Comparison of ENCODE assay signal across 17 cellular contexts in genomic region chr18:36299010-36299409, GRCh38. TPM values are rescaled to one million over a fixed set of nuclear protein-coding genes. Genes with fewer than 3 reads are reported as not detected.
DNase-seq lines count a peak whose midpoint lies in the region; ATAC-seq and TF ChIP-seq lines count a peak whose summit lies in the region.
"Had no signal": no experiment of that assay in that cellular context is flagged by ENCODE, and none has a peak within 500 bp of the region (broad histone marks: within the 10 kb centered on the region; RNA-seq: fewer than 3 reads in every experiment).

No MANE protein-coding gene starts in this region.

- H3K36me3 ChIP-seq in Panc1 (ENCODE audit: control insufficient read depth, insufficient read depth, low read length) = no peaks in the 10 kb centered on the region
- H3K36me3 ChIP-seq: transverse colon had no signal

- TSS peak; percentile 37 for BruUV-seq in Panc1 (replicated peaks; lab: Mats Ljungman, UMichigan)

- peak overlapping the region; percentile 39; the same call in 1 of the 2 replicates for H3K27ac ChIP-seq in Panc1 (ENCODE audit: low read length)

- no peaks in the 10 kb centered on the region for H3K4me1 Mint-ChIP-seq in osteocyte (ENCODE audit: unreplicated experiment)
- no peaks in the 10 kb centered on the region for H3K4me1 Mint-ChIP-seq in T-helper 2 cell treated with Interferon-gamma antibody and Interleukin-4, amounts not matched to agents 5 μg/mL and 100 μg/mL, for 36 hours (ENCODE audit: low read depth)
- H3K4me1 Mint-ChIP-seq: activated CD8-positive, alpha-beta memory T cell treated with anti-CD3 and anti-CD28 coated beads, Interleukin-2, amount 10 ng/mL, durations not matched to agents 7 days and 5 days; activated naive CD8-positive, alpha-beta T cell treated with anti-CD3 and anti-CD28 coated beads, Interleukin-2, amount 50 U/mL, for 24 hours had no signal

- DNase-seq in NCI-H2227 treated with DMSO at 0.1 percent for 48 hours (lab: John Stamatoyannopoulos, UW) = peak; percentile 6
- no peak for DNase-seq in NCI-H2227 (lab: John Stamatoyannopoulos, UW; ENCODE audit: unreplicated experiment)
- no peak for DNase-seq in Panc1 (ENCODE audit: low read depth, low spot score)
- DNase-seq in fibroblast of pulmonary artery (ENCODE audit: low read depth) = no peak
- DNase-seq in osteocyte (ENCODE audit: extremely low spot score, unreplicated experiment) = no peak
- DNase-seq in anterior cingulate cortex (lab: John Stamatoyannopoulos, UW) = no peak
- DNase-seq in T-helper 2 cell treated with Interferon-gamma antibody and Interleukin-4, amounts not matched to agents 5 μg/mL and 100 μg/mL, for 36 hours (ENCODE audit: low spot score) = no peak
- DNase-seq: activated CD8-positive, alpha-beta memory T cell treated with anti-CD3 and anti-CD28 coated beads, Interleukin-2, amount 10 ng/mL, durations not matched to agents 7 days and 5 days; activated naive CD8-positive, alpha-beta T cell treated with anti-CD3 and anti-CD28 coated beads, Interleukin-2, amount 50 U/mL, for 24 hours; Calu3; effector CD8-positive, alpha-beta T cell; KG1; NCI-H1436 treated with DMSO at 0.1 percent for 48 hours; NCI-H524 treated with DMSO at 0.1 percent for 48 hours; transverse colon had no signal

- no peaks in the 10 kb centered on the region for H3K9me3 Mint-ChIP-seq in osteocyte (ENCODE audit: unreplicated experiment)
- no peaks in the 10 kb centered on the region for H3K9me3 Mint-ChIP-seq in T-helper 2 cell treated with Interferon-gamma antibody and Interleukin-4, amounts not matched to agents 5 μg/mL and 100 μg/mL, for 36 hours
- H3K9me3 Mint-ChIP-seq: activated naive CD8-positive, alpha-beta T cell treated with anti-CD3 and anti-CD28 coated beads, Interleukin-2, amount 50 U/mL, for 24 hours had no signal

- intact Hi-C loops in Panc1 (cut with micrococcal nuclease; ENCODE audit: unreplicated experiment) = loop anchor here (5.0 kb wide), 1 partner anchor 113 kb away; no protein-coding TSS in a partner anchor

- no peaks in the 10 kb centered on the region for H3K27me3 ChIP-seq in Panc1 (ENCODE audit: control insufficient read depth, insufficient read depth, low read length)

- H3K27me3 Mint-ChIP-seq in osteocyte (ENCODE audit: unreplicated experiment) = peaks cover 47% of the 10 kb centered on the region
- peaks cover 37% of the 10 kb centered on the region for H3K27me3 Mint-ChIP-seq in T-helper 2 cell treated with Interferon-gamma antibody and Interleukin-4, amounts not matched to agents 5 μg/mL and 100 μg/mL, for 36 hours (ENCODE audit: low read depth)

- no peaks in the 10 kb centered on the region for H3K9me3 ChIP-seq in Panc1 (ENCODE audit: control insufficient read depth, insufficient read depth, low read depth, low read length)
- H3K9me3 ChIP-seq: transverse colon had no signal

- H3K27ac Mint-ChIP-seq in osteocyte (ENCODE audit: unreplicated experiment) = no peak overlapping the region
- H3K27ac Mint-ChIP-seq in T-helper 2 cell treated with Interferon-gamma antibody and Interleukin-4, amounts not matched to agents 5 μg/mL and 100 μg/mL, for 36 hours = no peak overlapping the region
- H3K27ac Mint-ChIP-seq: activated CD8-positive, alpha-beta memory T cell treated with anti-CD3 and anti-CD28 coated beads, Interleukin-2, amount 10 ng/mL, durations not matched to agents 7 days and 5 days; activated naive CD8-positive, alpha-beta T cell treated with anti-CD3 and anti-CD28 coated beads, Interleukin-2, amount 50 U/mL, for 24 hours had no signal

- H3K4me1 ChIP-seq in Panc1 (ENCODE audit: control insufficient read depth, insufficient read depth, low read length) = peaks cover 27% of the 10 kb centered on the region

- no peak for ATAC-seq in Panc1
- ATAC-seq in GM18870 (IDR thresholded peaks at IDR 0.05; ENCODE audit: unreplicated experiment) = no peak
- ATAC-seq: activated CD8-positive, alpha-beta memory T cell treated with anti-CD3 and anti-CD28 coated beads, Interleukin-2, amount 10 ng/mL, durations not matched to agents 7 days and 5 days; activated naive CD8-positive, alpha-beta T cell treated with anti-CD3 and anti-CD28 coated beads, Interleukin-2, amount 50 U/mL, for 24 hours; left lobe of liver had no signal

- CTCF ChIA-PET in Panc1 (lab: Charles Lee) = no interaction called here

- no peaks in the 10 kb centered on the region for H3K36me3 Mint-ChIP-seq in osteocyte (ENCODE audit: unreplicated experiment)
- no peaks in the 10 kb centered on the region for H3K36me3 Mint-ChIP-seq in T-helper 2 cell treated with Interferon-gamma antibody and Interleukin-4, amounts not matched to agents 5 μg/mL and 100 μg/mL, for 36 hours (ENCODE audit: low read depth)
- H3K36me3 Mint-ChIP-seq: activated CD8-positive, alpha-beta memory T cell treated with anti-CD3 and anti-CD28 coated beads, Interleukin-2, amount 10 ng/mL, durations not matched to agents 7 days and 5 days had no signal

- TF ChIP-seq CTCF in Panc1 (IDR thresholded peaks at IDR 0.05) = no peak
- TF ChIP-seq CTCF in fibroblast of pulmonary artery (IDR thresholded peaks at IDR 0.05; ENCODE audit: low read length, missing control alignments) = no peak
- TF ChIP-seq CTCF in osteocyte (IDR thresholded peaks at IDR 0.05) = no peak

- H3K4me3 Mint-ChIP-seq in osteocyte (ENCODE audit: unreplicated experiment) = peak overlapping the region; percentile 10
- no peak overlapping the region for H3K4me3 Mint-ChIP-seq in T-helper 2 cell treated with Interferon-gamma antibody and Interleukin-4, amounts not matched to agents 5 μg/mL and 100 μg/mL, for 36 hours
- H3K4me3 Mint-ChIP-seq: activated CD8-positive, alpha-beta memory T cell treated with anti-CD3 and anti-CD28 coated beads, Interleukin-2, amount 10 ng/mL, durations not matched to agents 7 days and 5 days; activated naive CD8-positive, alpha-beta T cell treated with anti-CD3 and anti-CD28 coated beads, Interleukin-2, amount 50 U/mL, for 24 hours had no signal

- H3K4me3 ChIP-seq in Panc1 (ENCODE audit: low read depth in 2 of 2, low read length in 2 of 2) (peak overlapping the region; percentile 60 to 63; a peak in 3 of 4 replicates), fibroblast of pulmonary artery (replicated peaks; ENCODE audit: low read depth, low read length) (peak overlapping the region; percentile 65)

- in situ Hi-C loops in Panc1 (cut with HindIII; ENCODE audit: low pct_unique_long_range_greater_than_20kb, low sequenced_read_pairs) = no loop called here

- POLR2A ChIA-PET in Panc1 (lab: Charles Lee) = interaction anchor here (0.7 kb wide), 1 partner anchor 53 kb away, joined by 3 read pairs; no protein-coding TSS in a partner anchor

RNA-seq across cellular contexts. Expression of gene FHOD3, which starts 1.5 kb away (rescaled TPM):
- total RNA-seq in Panc1 (2021; ENCODE audit: unreplicated experiment) = 22.7 TPM
- polyA plus RNA-seq in Panc1 (2012; ENCODE audit: insufficient read length) = 14.0 TPM
- 0.73 and 1.2 TPM in 2 replicates for total RNA-seq in osteocyte
- total RNA-seq: activated CD8-positive, alpha-beta memory T cell treated with anti-CD3 and anti-CD28 coated beads, Interleukin-2, amount 10 ng/mL, durations not matched to agents 7 days and 5 days had no signal

Comparison
In these comparisons a context has a peak if more than half of its experiments do, and no peak if none do; other contexts are left out.
1. RNA of gene FHOD3, which starts 1.5 kb away (total RNA-seq): 22.7 TPM in Panc1 (single experiment); 0.73 to 1.2 TPM in osteocyte; every median in the first group is over 10 times any median in the second.